Comparison of ENCODE assay signal across 8 cellular contexts in the genomic region with DNA sequence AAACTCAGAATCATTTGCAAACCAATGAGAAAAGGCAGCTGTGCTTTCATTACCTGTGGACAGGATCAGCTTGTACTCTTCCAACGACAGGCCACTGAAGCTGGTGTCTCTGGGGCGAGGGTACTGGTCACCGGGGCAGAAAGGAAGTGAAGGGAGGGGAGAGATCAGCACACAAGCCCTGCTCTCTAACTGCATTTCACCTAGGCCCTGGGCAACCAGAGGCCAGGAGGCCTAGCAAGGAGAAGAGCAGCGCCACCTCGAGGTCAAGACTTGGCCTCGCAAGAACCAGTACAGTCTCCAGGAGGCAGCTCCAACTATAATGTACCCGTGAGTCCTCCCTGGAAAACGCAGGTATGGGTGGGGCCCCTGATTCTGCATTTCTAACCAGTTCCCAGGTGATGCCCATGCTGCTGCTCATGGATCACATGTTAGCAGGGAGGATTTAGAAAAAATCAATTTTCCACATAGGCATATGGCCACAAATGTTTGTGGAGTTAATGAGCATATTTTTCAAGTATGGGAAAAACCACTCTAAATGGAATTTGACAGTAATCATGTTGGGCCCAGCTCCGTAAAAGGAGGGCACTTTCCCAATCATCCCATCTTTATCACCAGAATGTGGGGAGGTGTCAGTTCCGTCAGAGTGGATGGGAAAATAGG. TPM values are rescaled to one million over a fixed set of nuclear protein-coding genes. Genes with fewer than 3 reads are reported as not detected.
DNase-seq lines count a peak whose midpoint lies in the region; ATAC-seq and TF ChIP-seq lines count a peak whose summit lies in the region.

No MANE protein-coding gene starts in this region.

- no peak overlapping the region for H4K5ac ChIP-seq in IMR-90 (ENCODE audit: low read depth, low read length)

- TF ChIP-seq RAD21 in IMR-90 (IDR thresholded peaks at IDR 0.05; ENCODE audit: low read length) (peak; percentile 80), SK-N-SH (IDR thresholded peaks at IDR 0.05; ENCODE audit: low read length) (peak; percentile 78)

- CTCF ChIA-PET in IMR-90 (lab: Yijun Ruan, JAX), result interaction anchor here (0.6 to 2.7 kb wide), 5 partner anchors 9 to 461 kb away, joined by 3 to 21 read pairs (median 4); a partner anchor contains a TSS
- CTCF ChIA-PET in SK-N-SH (lab: Yijun Ruan, JAX), result interaction anchor here (0.6 to 9.7 kb wide), 34 partner anchors 10 to 379 kb away, joined by 3 to 188 read pairs (median 5); a partner anchor contains a TSS

- intact Hi-C loops in IMR-90 (cut with micrococcal nuclease), result loop anchor here (1.0 kb wide), 2 partner anchors 111 to 115 kb away; no protein-coding TSS in a partner anchor

- no peak overlapping the region for H3K4me3 ChIP-seq in IMR-90 (ENCODE audit: insufficient read depth, low read depth, low read length)
- H3K4me3 ChIP-seq in SK-N-SH (ENCODE audit: low read depth in 2 of 2, low read length in 1 of 2), result no peak overlapping the region; a peak in 1 of 4 replicates

- no peak overlapping the region for H2BK5ac ChIP-seq in IMR-90 (ENCODE audit: low read depth, low read length, poor library complexity, severe bottlenecking)

- H3K4me1 Mint-ChIP-seq in activated naive CD8-positive, alpha-beta T cell treated with anti-CD3 and anti-CD28 coated beads, Interleukin-2, amount 10 ng/mL, durations not matched to agents 7 days and 5 days, result peaks cover 37% of the 10 kb centered on the region

- H3K4ac ChIP-seq in IMR-90 (ENCODE audit: low read depth, low read length), result no peak overlapping the region

- H3K9me3 Mint-ChIP-seq in activated naive CD8-positive, alpha-beta T cell treated with anti-CD3 and anti-CD28 coated beads, Interleukin-2, amount 10 ng/mL, durations not matched to agents 7 days and 5 days, result no peaks in the 10 kb centered on the region

- ATAC-seq in IMR-90 (ENCODE audit: low read depth) (peak; percentile 80), GM19035 (IDR thresholded peaks at IDR 0.05; ENCODE audit: unreplicated experiment) (no peak)
- ATAC-seq in activated naive CD8-positive, alpha-beta T cell treated with anti-CD3 and anti-CD28 coated beads, Interleukin-2, amount 10 ng/mL, durations not matched to agents 7 days and 5 days (ENCODE audit: low read depth), result peak; percentile 71

- TF ChIP-seq POLR2A in IMR-90 (IDR thresholded peaks at IDR 0.05; ENCODE audit: low read depth, low read length), result no peak

- in situ Hi-C loops in IMR-90 (cut with MboI; ENCODE audit: low sequenced_read_pairs), result loop anchor here (5.0 to 10.0 kb wide), 2 partner anchors 113 to 246 kb away; a partner anchor contains a TSS

- no peak overlapping the region for H3K4me2 ChIP-seq in IMR-90 (ENCODE audit: low read depth, low read length)
- H3K4me2 ChIP-seq in SK-N-SH, result no peak overlapping the region

- peaks cover 3% of the 10 kb centered on the region for H3K36me3 Mint-ChIP-seq in activated naive CD8-positive, alpha-beta T cell treated with anti-CD3 and anti-CD28 coated beads, Interleukin-2, amount 10 ng/mL, durations not matched to agents 7 days and 5 days

- peak overlapping the region; percentile 7 for H3K27ac Mint-ChIP-seq in activated naive CD8-positive, alpha-beta T cell treated with anti-CD3 and anti-CD28 coated beads, Interleukin-2, amount 10 ng/mL, durations not matched to agents 7 days and 5 days

- POLR2A ChIA-PET in IMR-90 (lab: Charles Lee; ENCODE audit: unreplicated experiment) (interaction anchor here (0.6 kb wide), 1 partner anchor 11 kb away, joined by 3 read pairs; no protein-coding TSS in a partner anchor), SK-N-SH (lab: Yijun Ruan, JAX) (no interaction called here)
- POLR2A ChIA-PET in activated naive CD8-positive, alpha-beta T cell treated with anti-CD3 and anti-CD28 coated beads, Interleukin-2, amount 10 ng/mL, durations not matched to agents 7 days and 5 days (lab: Charles Lee), result interaction anchor here (0.7 to 2.3 kb wide), 4 partner anchors 11 to 130 kb away, joined by 4 to 11 read pairs (median 4); a partner anchor contains a TSS

- peak; percentile 75 for TF ChIP-seq CTCF in IMR-90 (conservative IDR thresholded peaks at IDR 0.05; ENCODE audit: low read depth, low read length)
- TF ChIP-seq CTCF in SK-N-SH (IDR thresholded peaks at IDR 0.05), result peak; percentile 76

- H3K9me3 ChIP-seq in IMR-90 (ENCODE audit: control insufficient read depth, insufficient read depth, low read length) (no peaks in the 10 kb centered on the region), SK-N-SH (no peaks in the 10 kb centered on the region)

- H3K23ac ChIP-seq in IMR-90 (ENCODE audit: low read depth, low read length), result no peak overlapping the region

- no peak overlapping the region for H3K4me3 Mint-ChIP-seq in activated naive CD8-positive, alpha-beta T cell treated with anti-CD3 and anti-CD28 coated beads, Interleukin-2, amount 10 ng/mL, durations not matched to agents 7 days and 5 days

- peak; percentile 15 for DNase-seq in SKM-1 treated with dmso at 0.1 percent for 144 hours (lab: John Stamatoyannopoulos, UW; ENCODE audit: unreplicated experiment)
- DNase-seq in SKM-1 (lab: John Stamatoyannopoulos, UW; ENCODE audit: unreplicated experiment), result no peak
- DNase-seq in IMR-90, result peak; percentile 70
- DNase-seq in SK-N-SH, result peak; percentile 62
- peak; percentile 76 for DNase-seq in activated naive CD8-positive, alpha-beta T cell treated with anti-CD3 and anti-CD28 coated beads, Interleukin-2, amount 10 ng/mL, durations not matched to agents 7 days and 5 days
- peak; percentile 68 for DNase-seq in hepatic stellate cell (ENCODE audit: low spot score)
- DNase-seq in stimulated activated CD4-positive, alpha-beta T cell treated with anti-CD3 and anti-CD28 coated beads, Interleukin-12 subunit alpha, Interleukin-12 subunit beta, amount 100 ng/mL, for 4 hours, result peak; percentile 67

- H3K9me2 ChIP-seq in SK-N-SH, result no peaks in the 10 kb centered on the region

- no peak overlapping the region for H3K56ac ChIP-seq in IMR-90 (ENCODE audit: extremely low read depth, insufficient read depth, low read length)

- H4K20me1 ChIP-seq in IMR-90 (ENCODE audit: insufficient read depth, low read length), result peaks cover 8% of the 10 kb centered on the region; the same call in 1 of the 2 replicates
- H4K20me1 ChIP-seq in SK-N-SH (ENCODE audit: insufficient read depth), result no peaks in the 10 kb centered on the region

- H2BK20ac ChIP-seq in IMR-90 (ENCODE audit: low read depth, low read length), result no peak overlapping the region

- TF ChIP-seq EP300 in SK-N-SH (IDR thresholded peaks at IDR 0.05; ENCODE audit: borderline replicate concordance in 1 of 2, low read depth in 1 of 2, low read length in 1 of 2), result no peak

- H2BK15ac ChIP-seq in IMR-90 (ENCODE audit: low read depth, low read length), result no peak overlapping the region

- no peak overlapping the region for H2AK5ac ChIP-seq in IMR-90 (ENCODE audit: low read depth, low read length)

- no peak overlapping the region for H3K18ac ChIP-seq in IMR-90 (ENCODE audit: low read depth, low read length)

- no peak overlapping the region for H4K8ac ChIP-seq in IMR-90 (ENCODE audit: low read depth in 2 of 2, low read length in 2 of 2)

- WGBS in IMR-90 (ENCODE audit: extremely low coverage in 2 of 2, insufficient read length in 1 of 2), 2 experiments, result no CpG with 5 or more reads among the region's 10 CpGs
- 65% methylated on average over 9 of the region's 10 CpGs for WGBS in SK-N-SH (ENCODE audit: low lambda C conversion rate)

- H3K4me1 ChIP-seq in IMR-90 (ENCODE audit: control insufficient read depth, insufficient read depth, low read length) (peaks cover 11% of the 10 kb centered on the region), SK-N-SH (ENCODE audit: control insufficient read depth in 1 of 2, insufficient read depth in 2 of 2, low read depth in 1 of 2, low read length in 1 of 2) (peaks cover 20 to 34% of the 10 kb centered on the region in 2 experiments; a peak in 3 of 4 replicates)

- H3F3A ChIP-seq in SK-N-SH (replicated peaks; ENCODE audit: insufficient read depth), result peaks cover 14% of the 10 kb centered on the region

- no peak overlapping the region for H4K91ac ChIP-seq in IMR-90 (ENCODE audit: insufficient read depth, low read depth, low read length)

- 0 out of 2 replicates have a peak overlapping the region, but pooled peaks have one; percentile 14 for H2BK120ac ChIP-seq in IMR-90 (ENCODE audit: low read depth, low read length)

- dilution Hi-C loops in IMR-90 (cut with HindIII; ENCODE audit: low sequenced_read_pairs, unreplicated experiment), result no loop called here

- H2AFZ ChIP-seq in IMR-90 (replicated peaks; ENCODE audit: low read length, poor library complexity) (peak overlapping the region; percentile 53), SK-N-SH (ENCODE audit: low read depth) (no peak overlapping the region)

- H3K27me3 ChIP-seq in IMR-90 (ENCODE audit: control insufficient read depth, insufficient read depth, low read length) (no peaks in the 10 kb centered on the region), SK-N-SH (ENCODE audit: insufficient read depth) (no peaks in the 10 kb centered on the region)

- H3K14ac ChIP-seq in IMR-90 (replicated peaks; ENCODE audit: low read depth, low read length), result no peak overlapping the region

- no peak overlapping the region for H3K27ac ChIP-seq in IMR-90 (ENCODE audit: insufficient read depth, low read length)
- H3K27ac ChIP-seq in SK-N-SH (ENCODE audit: low read depth in 2 of 2, low read length in 1 of 2), result no peak overlapping the region; a peak in 1 of 4 replicates

- H2AK9ac ChIP-seq in IMR-90 (replicated peaks; ENCODE audit: low read depth, low read length, poor library complexity), result peak overlapping the region; percentile 57

- no peaks in the 10 kb centered on the region for H3K27me3 Mint-ChIP-seq in activated naive CD8-positive, alpha-beta T cell treated with anti-CD3 and anti-CD28 coated beads, Interleukin-2, amount 10 ng/mL, durations not matched to agents 7 days and 5 days

- H3K36me3 ChIP-seq in IMR-90 (ENCODE audit: control insufficient read depth, insufficient read depth, low read length) (peaks cover 13% of the 10 kb centered on the region), SK-N-SH (replicated peaks in 1 of 2; ENCODE audit: control insufficient read depth in 1 of 2, insufficient read depth in 2 of 2, low read length in 1 of 2) (peaks cover 5 to 40% of the 10 kb centered on the region in 2 experiments)

- H3K9ac ChIP-seq in IMR-90 (ENCODE audit: low read depth, low read length), result 0 out of 2 replicates have a peak overlapping the region, but pooled peaks have one; percentile 1
- H3K9ac ChIP-seq in SK-N-SH, result no peak overlapping the region

- H3K79me1 ChIP-seq in IMR-90 (ENCODE audit: low read depth in 1 of 2, low read length in 2 of 2), result peaks cover 5 to 38% of the 10 kb centered on the region in 2 experiments; a peak in 2 of 4 replicates

- BruUV-seq in IMR-90 (replicated peaks; lab: Mats Ljungman, UMichigan), result no TSS peak

- H3K9me1 ChIP-seq in IMR-90 (ENCODE audit: insufficient read depth, low read length), result peaks cover 11% of the 10 kb centered on the region

- no peaks in the 10 kb centered on the region for H3K79me2 ChIP-seq in SK-N-SH (ENCODE audit: insufficient read depth)

RNA-seq across cellular contexts. Expression of a gene that starts 11.0 kb away (rescaled TPM):
- total RNA-seq in IMR-90 (2012; rRNA removed), result 13.8 and 23.1 TPM in 2 replicates
- 34.5 and 44.5 TPM in 2 replicates for polyA plus RNA-seq in IMR-90 (2012; rRNA removed)
- 28.0 and 38.5 TPM in 2 replicates for polyA plus RNA-seq in IMR-90 (2012; cell fraction: cytosol; rRNA removed)
- 18.4 and 25.0 TPM in 2 replicates for polyA plus RNA-seq in IMR-90 (2012; cell fraction: nucleus; rRNA removed; ENCODE audit: low replicate concordance)
- 49.8 and 59.0 TPM in 2 replicates for polyA plus RNA-seq in SK-N-SH (2012; rRNA removed)
- 43.2 and 47.9 TPM in 2 replicates for polyA plus RNA-seq in SK-N-SH (2012; cell fraction: cytosol; rRNA removed)
- 37.4 and 42.0 TPM in 2 replicates for polyA plus RNA-seq in SK-N-SH (2012; cell fraction: nucleus; rRNA removed)
- total RNA-seq in activated naive CD8-positive, alpha-beta T cell treated with anti-CD3 and anti-CD28 coated beads, Interleukin-2, amount 10 ng/mL, durations not matched to agents 7 days and 5 days, result 10 to 100 TPM; 60.9 to 64.0 TPM

RNA-seq across cellular contexts. Expression of a gene that starts 46.2 kb away (rescaled TPM):
- 0.18 and 0.28 TPM in 2 replicates for total RNA-seq in IMR-90 (2012; rRNA removed)
- 0.51 and 0.52 TPM in 2 replicates for polyA plus RNA-seq in IMR-90 (2012; rRNA removed)
- polyA plus RNA-seq in IMR-90 (2012; cell fraction: cytosol; rRNA removed), result 0.22 and 0.62 TPM in 2 replicates
- polyA plus RNA-seq in IMR-90 (2012; cell fraction: nucleus; rRNA removed; ENCODE audit: low replicate concordance), result 0.39 and 0.49 TPM in 2 replicates
- polyA plus RNA-seq in SK-N-SH (2012; rRNA removed), result 0.13 and 0.21 TPM in 2 replicates
- 0.07 and 0.08 TPM in 2 replicates for polyA plus RNA-seq in SK-N-SH (2012; cell fraction: cytosol; rRNA removed)
- polyA plus RNA-seq in SK-N-SH (2012; cell fraction: nucleus; rRNA removed), result 0.18 and 0.32 TPM in 2 replicates
- total RNA-seq in activated naive CD8-positive, alpha-beta T cell treated with anti-CD3 and anti-CD28 coated beads, Interleukin-2, amount 10 ng/mL, durations not matched to agents 7 days and 5 days, result not detected
